ENCODE assay signal across 22 cellular contexts in genomic region chr2:169050476-169051240, GRCh38. TPM values are rescaled to one million over a fixed set of nuclear protein-coding genes. Genes with fewer than 3 reads are reported as not detected.
DNase-seq lines count a peak whose midpoint lies in the region; ATAC-seq, FAIRE-seq and TF ChIP-seq lines count a peak whose summit lies in the region.
"Had no signal": no experiment of that assay in that cellular context is flagged by ENCODE, and none has a peak within 500 bp of the region (broad histone marks: within the 10 kb centered on the region; RNA-seq: fewer than 3 reads in every experiment).

No MANE protein-coding gene starts in this region.

- no peak overlapping the region for H3K4me2 ChIP-seq in HepG2 (ENCODE audit: low read depth, low read length)

- TF ChIP-seq RAD21 in HepG2 (CRISPR knock-in tag; IDR thresholded peaks at IDR 0.05), result no peak

- CTCF ChIA-PET in HepG2 (lab: Yijun Ruan, JAX; ENCODE audit: low intra/inter-chr PET ratio, low total read pairs), result no interaction called here
- CTCF ChIA-PET in activated CD8-positive, alpha-beta memory T cell treated with anti-CD3 and anti-CD28 coated beads, Interleukin-2, amount 10 ng/mL, durations not matched to agents 7 days and 5 days (lab: Charles Lee), result no interaction called here

- WGBS in HepG2 (ENCODE audit: low lambda C conversion rate), result 55% methylated on average over 5 of the region's 5 CpGs
- WGBS in right lobe of liver (ENCODE audit: insufficient coverage, low coverage, low lambda C conversion rate, missing lambda C conversion rate), result 81% methylated on average over 5 of the region's 5 CpGs

- peaks cover 11% of the 10 kb centered on the region for H3K9me3 Mint-ChIP-seq in activated CD8-positive, alpha-beta memory T cell treated with anti-CD3 and anti-CD28 coated beads, Interleukin-2, amount 10 ng/mL, durations not matched to agents 7 days and 5 days (ENCODE audit: low read depth)

- peaks cover 5% of the 10 kb centered on the region for H3K36me3 Mint-ChIP-seq in activated CD8-positive, alpha-beta memory T cell treated with anti-CD3 and anti-CD28 coated beads, Interleukin-2, amount 10 ng/mL, durations not matched to agents 7 days and 5 days
- H3K36me3 Mint-ChIP-seq: stimulated activated memory B cell treated with anti-CD40 and anti-IgM and Interleukin-4, amounts not matched to agents 10 μg/mL and 1 μg/mL and 100 μg/mL, for 72 hours had no signal

- no peak for FAIRE-seq in HepG2 (lab: Jason Lieb, UNC)
- FAIRE-seq: RCC 7860, TTC549 had no signal

- H2AFZ ChIP-seq in HepG2 (ENCODE audit: low read length), result no peak overlapping the region

- ATAC-seq in HepG2, result no peak
- no peak for ATAC-seq in right lobe of liver
- no peak for ATAC-seq in activated CD8-positive, alpha-beta memory T cell treated with anti-CD3 and anti-CD28 coated beads, Interleukin-2, amount 10 ng/mL, durations not matched to agents 7 days and 5 days
- no peak for ATAC-seq in HG03469 (IDR thresholded peaks at IDR 0.05; ENCODE audit: unreplicated experiment)
- ATAC-seq: HCT116; left lung; right cardiac atrium; stimulated activated memory B cell treated with anti-CD40 and anti-IgM and Interleukin-4, amounts not matched to agents 10 μg/mL and 1 μg/mL and 100 μg/mL, for 72 hours had no signal

- BruUV-seq in HepG2 (replicated peaks; lab: Mats Ljungman, UMichigan), result no TSS peak

- H3K27ac ChIP-seq in HepG2 (ENCODE audit: extremely low read length, insufficient read depth, low read length) (no peak overlapping the region), right lobe of liver (no peak overlapping the region), epithelial cell of prostate (no peak overlapping the region), WERI-Rb-1 (no peak overlapping the region)
- H3K27ac ChIP-seq: ascending aorta, HL-60, left lung had no signal

- H3K4me1 Mint-ChIP-seq in activated CD8-positive, alpha-beta memory T cell treated with anti-CD3 and anti-CD28 coated beads, Interleukin-2, amount 10 ng/mL, durations not matched to agents 7 days and 5 days, result no peaks in the 10 kb centered on the region
- H3K4me1 Mint-ChIP-seq: stimulated activated memory B cell treated with anti-CD40 and anti-IgM and Interleukin-4, amounts not matched to agents 10 μg/mL and 1 μg/mL and 100 μg/mL, for 72 hours had no signal

- peaks cover 2% of the 10 kb centered on the region for H3K27me3 Mint-ChIP-seq in activated CD8-positive, alpha-beta memory T cell treated with anti-CD3 and anti-CD28 coated beads, Interleukin-2, amount 10 ng/mL, durations not matched to agents 7 days and 5 days
- H3K27me3 Mint-ChIP-seq: CD4-positive, alpha-beta memory T cell; stimulated activated memory B cell treated with anti-CD40 and anti-IgM and Interleukin-4, amounts not matched to agents 10 μg/mL and 1 μg/mL and 100 μg/mL, for 72 hours had no signal

- TF ChIP-seq EP300 in HepG2 (IDR thresholded peaks at IDR 0.05; ENCODE audit: low read depth in 2 of 2, low read length in 2 of 2) (no peak), HepG2 (CRISPR knock-in tag; IDR thresholded peaks at IDR 0.05; ENCODE audit: borderline replicate concordance) (no peak)

- DNase-seq in HepG2 (ENCODE audit: low spot score) (no peak), right lobe of liver (no peak), SK-N-DZ (ENCODE audit: low spot score) (peak; percentile 27), epithelial cell of prostate (ENCODE audit: low read depth, low spot score) (peak; percentile 56), HAP-1 (ENCODE audit: low spot score in 2 of 2) (no peak), WERI-Rb-1 (no peak)
- DNase-seq in activated CD8-positive, alpha-beta memory T cell treated with anti-CD3 and anti-CD28 coated beads, Interleukin-2, amount 10 ng/mL, durations not matched to agents 7 days and 5 days, result no peak
- DNase-seq: activated CD4-positive, alpha-beta T cell treated with anti-CD3 and anti-CD28 coated beads, Interleukin-2, amount 50 U/mL, for 1 hour; activated naive CD4-positive, alpha-beta T cell treated with anti-CD3 and anti-CD28 coated beads for 36 hours; activated T-cell treated with anti-CD3 and anti-CD28 coated beads for 4 hours; CD4-positive, alpha-beta memory T cell; left lung; NCI-H1105; NCI-H774; right cardiac atrium had no signal

- H3K27me3 ChIP-seq in HepG2 (ENCODE audit: control insufficient read depth in 1 of 2, insufficient read depth in 2 of 2, low read length in 2 of 2) (no peaks in the 10 kb centered on the region), right lobe of liver (no peaks in the 10 kb centered on the region), HAP-1 (ENCODE audit: low read depth) (no peaks in the 10 kb centered on the region; the same call in 1 of the 2 replicates), WERI-Rb-1 (ENCODE audit: insufficient read depth, low read depth, severe bottlenecking) (peaks cover 10% of the 10 kb centered on the region)
- H3K27me3 ChIP-seq: ascending aorta, left lung had no signal

- intact Hi-C loops in HepG2 (cut with micrococcal nuclease; ENCODE audit: unreplicated experiment), result no loop called here
- intact Hi-C loops in right lobe of liver (cut with DNase I), result no loop called here

- POLR2A ChIA-PET in HepG2 (lab: Yijun Ruan, JAX), result no interaction called here

- H3K9me3 ChIP-seq in HepG2 (ENCODE audit: low read length) (peaks cover 14% of the 10 kb centered on the region), right lobe of liver (no peaks in the 10 kb centered on the region), HAP-1 (no peaks in the 10 kb centered on the region), WERI-Rb-1 (ENCODE audit: severe bottlenecking) (peaks cover 3% of the 10 kb centered on the region)

- H3K36me3 ChIP-seq in HepG2 (replicated peaks in 1 of 2; ENCODE audit: control insufficient read depth in 1 of 2, insufficient read depth in 2 of 2, low read length in 2 of 2) (no peaks in the 10 kb centered on the region), right lobe of liver (no peaks in the 10 kb centered on the region), HAP-1 (replicated peaks) (no peaks in the 10 kb centered on the region), WERI-Rb-1 (no peaks in the 10 kb centered on the region)
- H3K36me3 ChIP-seq: ascending aorta, left lung had no signal

- no peak overlapping the region for H3K27ac Mint-ChIP-seq in activated CD8-positive, alpha-beta memory T cell treated with anti-CD3 and anti-CD28 coated beads, Interleukin-2, amount 10 ng/mL, durations not matched to agents 7 days and 5 days
- H3K27ac Mint-ChIP-seq: activated naive CD4-positive, alpha-beta T cell treated with anti-CD3 and anti-CD28 coated beads for 36 hours; CD4-positive, alpha-beta memory T cell; stimulated activated memory B cell treated with anti-CD40 and anti-IgM and Interleukin-4, amounts not matched to agents 10 μg/mL and 1 μg/mL and 100 μg/mL, for 72 hours had no signal

- H3K4me3 ChIP-seq in HepG2 (replicated peaks in 1 of 3; ENCODE audit: insufficient read depth in 1 of 3, low read depth in 2 of 3, low read length in 3 of 3) (no peak overlapping the region), right lobe of liver (no peak overlapping the region), HAP-1 (no peak overlapping the region), WERI-Rb-1 (ENCODE audit: low read depth, low read length) (no peak overlapping the region)
- H3K4me3 ChIP-seq: ascending aorta, left lung had no signal

- H3K79me2 ChIP-seq in HepG2 (ENCODE audit: insufficient read depth, low read length), result no peaks in the 10 kb centered on the region

- TF ChIP-seq POLR2A in HepG2 (IDR thresholded peaks at IDR 0.05; ENCODE audit: insufficient read depth in 1 of 2, low read depth in 2 of 2, low read length in 2 of 2) (no peak), right lobe of liver (IDR thresholded peaks at IDR 0.05) (no peak)

- in situ Hi-C loops in HepG2 (cut with HindIII; ENCODE audit: extremely low pct_ligation_motif_present, low pct_unique_long_range_greater_than_20kb) (no loop called here), HAP-1 (cut with MboI; ENCODE audit: low sequenced_read_pairs) (no loop called here)

- H3K9ac ChIP-seq in HepG2 (ENCODE audit: insufficient read depth, low read depth, low read length), result no peak overlapping the region

- TF ChIP-seq CTCF in HepG2 (CRISPR knock-in tag; IDR thresholded peaks at IDR 0.05), result no peak
- TF ChIP-seq CTCF in right lobe of liver (IDR thresholded peaks at IDR 0.05), result no peak
- TF ChIP-seq CTCF in WERI-Rb-1 (IDR thresholded peaks at IDR 0.05; ENCODE audit: low read depth, low read length), result no peak

- H3K4me3 Mint-ChIP-seq in activated CD8-positive, alpha-beta memory T cell treated with anti-CD3 and anti-CD28 coated beads, Interleukin-2, amount 10 ng/mL, durations not matched to agents 7 days and 5 days, result no peak overlapping the region
- H3K4me3 Mint-ChIP-seq: activated naive CD4-positive, alpha-beta T cell treated with anti-CD3 and anti-CD28 coated beads for 36 hours; CD4-positive, alpha-beta memory T cell; stimulated activated memory B cell treated with anti-CD40 and anti-IgM and Interleukin-4, amounts not matched to agents 10 μg/mL and 1 μg/mL and 100 μg/mL, for 72 hours had no signal

- H4K20me1 ChIP-seq in HepG2 (ENCODE audit: insufficient read depth, low read length), result no peaks in the 10 kb centered on the region

- no peaks in the 10 kb centered on the region for H3K4me1 ChIP-seq in HepG2 (ENCODE audit: insufficient read depth, low read length)
- no peaks in the 10 kb centered on the region for H3K4me1 ChIP-seq in right lobe of liver
- H3K4me1 ChIP-seq in HAP-1, result no peaks in the 10 kb centered on the region
- H3K4me1 ChIP-seq: ascending aorta, left lung had no signal

RNA-seq across cellular contexts. Expression of gene DHRS9, which starts 18.7 kb away (rescaled TPM):
- total RNA-seq in HepG2 (2016; rRNA removed; fragmentation: Illumina TruSeq; extraction: Trizol), result not detected in 2 replicates
- not detected in 2 replicates for total RNA-seq in HepG2 (2016; cell fraction: cytosol; rRNA removed; fragmentation: Illumina TruSeq; extraction: Trizol; ENCODE audit: low read depth)
- not detected in 2 replicates for total RNA-seq in HepG2 (2016; cell fraction: insoluble cytoplasmic fraction; rRNA removed; fragmentation: Illumina TruSeq; extraction: Trizol)
- not detected in 2 replicates for total RNA-seq in HepG2 (2016; cell fraction: membrane; rRNA removed; fragmentation: Illumina TruSeq; extraction: Trizol)
- total RNA-seq in HepG2 (2016; cell fraction: nucleus; rRNA removed; fragmentation: Illumina TruSeq; extraction: Trizol), result not detected in 2 replicates
- polyA plus RNA-seq in HepG2 (2011; rRNA removed), result not detected in 2 replicates
- not detected in 2 replicates for polyA plus RNA-seq in HepG2 (2011; cell fraction: cytosol; rRNA removed)
- polyA plus RNA-seq in HepG2 (2011; cell fraction: nucleus; rRNA removed), result not detected in 2 replicates
- not detected in 2 replicates for polyA plus RNA-seq in HepG2 (2012)
- polyA plus RNA-seq in HepG2 (2016; cell fraction: cytosol; fragmentation: Illumina TruSeq; extraction: Trizol; ENCODE audit: low read depth), result not detected in 2 replicates
- not detected in 2 replicates for polyA plus RNA-seq in HepG2 (2016; cell fraction: insoluble cytoplasmic fraction; fragmentation: Illumina TruSeq; extraction: Trizol; ENCODE audit: low read depth)
- polyA plus RNA-seq in HepG2 (2016; cell fraction: membrane; fragmentation: Illumina TruSeq; extraction: Trizol; ENCODE audit: low read depth), result not detected in 2 replicates
- not detected in 2 replicates for polyA plus RNA-seq in HepG2 (2016; cell fraction: nucleus; fragmentation: Illumina TruSeq; extraction: Trizol; ENCODE audit: insufficient read depth, low read depth)
- polyA minus RNA-seq in HepG2 (2011; rRNA and poly(A)+ RNA removed; ENCODE audit: low replicate concordance), result 0.14 TPM in 1 of 2 replicates, not detected in the other
- polyA minus RNA-seq in HepG2 (2011; cell fraction: cytosol; rRNA and poly(A)+ RNA removed), result not detected in 2 replicates
- polyA minus RNA-seq in HepG2 (2011; cell fraction: nucleus; rRNA and poly(A)+ RNA removed), result not detected in 2 replicates
- 1 to 10 TPM in 2 of 6 experiments, under 1 TPM in 4; 0.29 to 1.2 (median 0.55) TPM for total RNA-seq in right lobe of liver
- not detected in 2 replicates for polyA plus RNA-seq in SK-N-DZ (2014; cell fraction: cytosol; rRNA removed)
- not detected in 2 replicates for polyA plus RNA-seq in SK-N-DZ (2014; cell fraction: nucleus; rRNA removed)
- not detected for total RNA-seq in activated CD8-positive, alpha-beta memory T cell treated with anti-CD3 and anti-CD28 coated beads, Interleukin-2, amount 10 ng/mL, durations not matched to agents 7 days and 5 days
- total RNA-seq: ascending aorta had no signal
- polyA plus RNA-seq: CD4-positive, alpha-beta memory T cell had no signal

RNA-seq across cellular contexts. Expression of gene ABCB11, which starts 19.5 kb away (rescaled TPM):
- total RNA-seq in HepG2 (2016; rRNA removed; fragmentation: Illumina TruSeq; extraction: Trizol), result not detected in 2 replicates
- not detected in 2 replicates for total RNA-seq in HepG2 (2016; cell fraction: cytosol; rRNA removed; fragmentation: Illumina TruSeq; extraction: Trizol; ENCODE audit: low read depth)
- not detected in 2 replicates for total RNA-seq in HepG2 (2016; cell fraction: insoluble cytoplasmic fraction; rRNA removed; fragmentation: Illumina TruSeq; extraction: Trizol)
- not detected in 2 replicates for total RNA-seq in HepG2 (2016; cell fraction: membrane; rRNA removed; fragmentation: Illumina TruSeq; extraction: Trizol)
- not detected in 2 replicates for total RNA-seq in HepG2 (2016; cell fraction: nucleus; rRNA removed; fragmentation: Illumina TruSeq; extraction: Trizol)
- polyA plus RNA-seq in HepG2 (2011; rRNA removed), result not detected in 2 replicates
- polyA plus RNA-seq in HepG2 (2011; cell fraction: cytosol; rRNA removed), result not detected in 2 replicates
- polyA plus RNA-seq in HepG2 (2011; cell fraction: nucleus; rRNA removed), result not detected in 2 replicates
- polyA plus RNA-seq in HepG2 (2012), result not detected in 2 replicates
- polyA plus RNA-seq in HepG2 (2016; cell fraction: cytosol; fragmentation: Illumina TruSeq; extraction: Trizol; ENCODE audit: low read depth), result not detected in 2 replicates
- polyA plus RNA-seq in HepG2 (2016; cell fraction: insoluble cytoplasmic fraction; fragmentation: Illumina TruSeq; extraction: Trizol; ENCODE audit: low read depth), result not detected in 2 replicates
- polyA plus RNA-seq in HepG2 (2016; cell fraction: membrane; fragmentation: Illumina TruSeq; extraction: Trizol; ENCODE audit: low read depth), result not detected in 2 replicates
- polyA plus RNA-seq in HepG2 (2016; cell fraction: nucleus; fragmentation: Illumina TruSeq; extraction: Trizol; ENCODE audit: insufficient read depth, low read depth), result not detected in 2 replicates
- polyA minus RNA-seq in HepG2 (2011; rRNA and poly(A)+ RNA removed; ENCODE audit: low replicate concordance), result 0.09 TPM in 1 of 2 replicates, not detected in the other
- polyA minus RNA-seq in HepG2 (2011; cell fraction: cytosol; rRNA and poly(A)+ RNA removed), result not detected in 2 replicates
- not detected in 2 replicates for polyA minus RNA-seq in HepG2 (2011; cell fraction: nucleus; rRNA and poly(A)+ RNA removed)
- 100 to 1,000 TPM in 2 of 6 experiments, 10 to 100 TPM in 4; 21.3 to 128 (median 54.8) TPM for total RNA-seq in right lobe of liver
- polyA plus RNA-seq in SK-N-DZ (2014; cell fraction: cytosol; rRNA removed), result not detected in 2 replicates
- polyA plus RNA-seq in SK-N-DZ (2014; cell fraction: nucleus; rRNA removed), result 0.13 TPM in 1 of 2 replicates, not detected in the other
- total RNA-seq in activated CD8-positive, alpha-beta memory T cell treated with anti-CD3 and anti-CD28 coated beads, Interleukin-2, amount 10 ng/mL, durations not matched to agents 7 days and 5 days, result not detected
- total RNA-seq: activated naive CD4-positive, alpha-beta T cell treated with anti-CD3 and anti-CD28 coated beads for 36 hours; ascending aorta; CD4-positive, alpha-beta memory T cell had no signal
- polyA plus RNA-seq: CD4-positive, alpha-beta memory T cell had no signal

Comparison
In these comparisons a context has a peak if more than half of its experiments do, and no peak if none do; other contexts are left out.
1. RNA of gene ABCB11, which starts 19.5 kb away (total RNA-seq): 21.3 to 128 TPM in right lobe of liver; not detected in activated CD8-positive, alpha-beta memory T cell treated with anti-CD3 and anti-CD28 coated beads, Interleukin-2, amount 10 ng/mL, durations not matched to agents 7 days and 5 days and not detected in HepG2; every median in the first group is over 10 times any median in the second.
2. DNase-seq: peak in SK-N-DZ (single experiment) and epithelial cell of prostate (single experiment); none in HepG2 (single experiment), right lobe of liver (0 of 3), activated CD8-positive, alpha-beta memory T cell treated with anti-CD3 and anti-CD28 coated beads, Interleukin-2, amount 10 ng/mL, durations not matched to agents 7 days and 5 days (single experiment), HAP-1 (0 of 2) and WERI-Rb-1 (single experiment).